ENCODE assay signal across 1 cellular context in the genomic region with DNA sequence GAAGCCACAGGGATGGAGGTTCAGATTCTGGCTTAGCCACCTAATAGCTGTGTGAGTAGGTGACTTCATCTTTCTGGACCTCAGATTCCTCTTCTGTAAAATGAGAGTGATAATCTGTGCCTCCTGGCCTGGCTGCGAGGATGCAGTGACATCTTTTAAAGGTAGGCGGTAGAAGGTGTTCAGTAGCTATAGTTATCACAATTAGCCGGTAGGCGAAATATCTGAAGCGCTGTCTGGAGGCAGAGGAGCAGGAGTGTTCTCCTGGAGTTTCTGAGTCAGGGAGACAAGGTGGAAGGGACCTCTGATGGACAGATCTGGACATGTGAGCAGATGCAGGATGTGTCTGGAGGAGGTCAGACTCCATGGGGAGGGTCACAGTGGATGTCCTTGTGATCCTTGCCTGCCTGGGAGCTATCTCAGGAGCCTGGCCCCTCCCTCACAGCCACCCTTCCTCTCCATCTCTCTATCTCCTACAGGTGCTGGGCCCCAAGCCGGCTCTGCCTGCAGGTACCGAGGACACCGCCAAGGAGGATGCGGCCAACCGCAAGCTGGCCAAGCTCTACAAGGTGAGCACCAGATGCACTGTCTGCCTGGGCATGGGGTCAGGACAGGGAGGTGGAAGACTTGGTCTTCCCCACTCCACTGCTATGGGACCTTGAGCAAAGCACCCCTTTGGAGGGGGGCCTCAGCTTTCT.
TF ChIP-seq lines count a peak whose summit lies in the region.

No MANE protein-coding gene starts in this region.

TF ChIP-seq in WTC11, 78 proteins besides CTCF, POLR2A, EP300 and RAD21 (continued from another document):
- TF ChIP-seq, protein P1, sequence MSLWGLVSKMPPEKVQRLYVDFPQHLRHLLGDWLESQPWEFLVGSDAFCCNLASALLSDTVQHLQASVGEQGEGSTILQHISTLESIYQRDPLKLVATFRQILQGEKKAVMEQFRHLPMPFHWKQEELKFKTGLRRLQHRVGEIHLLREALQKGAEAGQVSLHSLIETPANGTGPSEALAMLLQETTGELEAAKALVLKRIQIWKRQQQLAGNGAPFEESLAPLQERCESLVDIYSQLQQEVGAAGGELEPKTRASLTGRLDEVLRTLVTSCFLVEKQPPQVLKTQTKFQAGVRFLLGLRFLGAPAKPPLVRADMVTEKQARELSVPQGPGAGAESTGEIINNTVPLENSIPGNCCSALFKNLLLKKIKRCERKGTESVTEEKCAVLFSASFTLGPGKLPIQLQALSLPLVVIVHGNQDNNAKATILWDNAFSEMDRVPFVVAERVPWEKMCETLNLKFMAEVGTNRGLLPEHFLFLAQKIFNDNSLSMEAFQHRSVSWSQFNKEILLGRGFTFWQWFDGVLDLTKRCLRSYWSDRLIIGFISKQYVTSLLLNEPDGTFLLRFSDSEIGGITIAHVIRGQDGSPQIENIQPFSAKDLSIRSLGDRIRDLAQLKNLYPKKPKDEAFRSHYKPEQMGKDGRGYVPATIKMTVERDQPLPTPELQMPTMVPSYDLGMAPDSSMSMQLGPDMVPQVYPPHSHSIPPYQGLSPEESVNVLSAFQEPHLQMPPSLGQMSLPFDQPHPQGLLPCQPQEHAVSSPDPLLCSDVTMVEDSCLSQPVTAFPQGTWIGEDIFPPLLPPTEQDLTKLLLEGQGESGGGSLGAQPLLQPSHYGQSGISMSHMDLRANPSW (CRISPR knock-in tag; conservative IDR thresholded peaks at IDR 0.05; ENCODE audit: low read depth), result no peak
- TF ChIP-seq, protein P2, sequence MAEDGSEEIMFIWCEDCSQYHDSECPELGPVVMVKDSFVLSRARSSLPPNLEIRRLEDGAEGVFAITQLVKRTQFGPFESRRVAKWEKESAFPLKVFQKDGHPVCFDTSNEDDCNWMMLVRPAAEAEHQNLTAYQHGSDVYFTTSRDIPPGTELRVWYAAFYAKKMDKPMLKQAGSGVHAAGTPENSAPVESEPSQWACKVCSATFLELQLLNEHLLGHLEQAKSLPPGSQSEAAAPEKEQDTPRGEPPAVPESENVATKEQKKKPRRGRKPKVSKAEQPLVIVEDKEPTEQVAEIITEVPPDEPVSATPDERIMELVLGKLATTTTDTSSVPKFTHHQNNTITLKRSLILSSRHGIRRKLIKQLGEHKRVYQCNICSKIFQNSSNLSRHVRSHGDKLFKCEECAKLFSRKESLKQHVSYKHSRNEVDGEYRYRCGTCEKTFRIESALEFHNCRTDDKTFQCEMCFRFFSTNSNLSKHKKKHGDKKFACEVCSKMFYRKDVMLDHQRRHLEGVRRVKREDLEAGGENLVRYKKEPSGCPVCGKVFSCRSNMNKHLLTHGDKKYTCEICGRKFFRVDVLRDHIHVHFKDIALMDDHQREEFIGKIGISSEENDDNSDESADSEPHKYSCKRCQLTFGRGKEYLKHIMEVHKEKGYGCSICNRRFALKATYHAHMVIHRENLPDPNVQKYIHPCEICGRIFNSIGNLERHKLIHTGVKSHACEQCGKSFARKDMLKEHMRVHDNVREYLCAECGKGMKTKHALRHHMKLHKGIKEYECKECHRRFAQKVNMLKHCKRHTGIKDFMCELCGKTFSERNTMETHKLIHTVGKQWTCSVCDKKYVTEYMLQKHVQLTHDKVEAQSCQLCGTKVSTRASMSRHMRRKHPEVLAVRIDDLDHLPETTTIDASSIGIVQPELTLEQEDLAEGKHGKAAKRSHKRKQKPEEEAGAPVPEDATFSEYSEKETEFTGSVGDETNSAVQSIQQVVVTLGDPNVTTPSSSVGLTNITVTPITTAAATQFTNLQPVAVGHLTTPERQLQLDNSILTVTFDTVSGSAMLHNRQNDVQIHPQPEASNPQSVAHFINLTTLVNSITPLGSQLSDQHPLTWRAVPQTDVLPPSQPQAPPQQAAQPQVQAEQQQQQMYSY (CRISPR knock-in tag; IDR thresholded peaks at IDR 0.05), result no peak
- TF ChIP-seq, protein P3, sequence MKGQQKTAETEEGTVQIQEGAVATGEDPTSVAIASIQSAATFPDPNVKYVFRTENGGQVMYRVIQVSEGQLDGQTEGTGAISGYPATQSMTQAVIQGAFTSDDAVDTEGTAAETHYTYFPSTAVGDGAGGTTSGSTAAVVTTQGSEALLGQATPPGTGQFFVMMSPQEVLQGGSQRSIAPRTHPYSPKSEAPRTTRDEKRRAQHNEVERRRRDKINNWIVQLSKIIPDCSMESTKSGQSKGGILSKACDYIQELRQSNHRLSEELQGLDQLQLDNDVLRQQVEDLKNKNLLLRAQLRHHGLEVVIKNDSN (CRISPR knock-in tag; IDR thresholded peaks at IDR 0.05), result no peak
- TF ChIP-seq RORB (CRISPR knock-in tag; IDR thresholded peaks at IDR 0.05), result no peak
- no peak for TF ChIP-seq TEAD4 (CRISPR knock-in tag; IDR thresholded peaks at IDR 0.05)
- TF ChIP-seq EMX1 (CRISPR knock-in tag; IDR thresholded peaks at IDR 0.05), result no peak
- TF ChIP-seq ATF1 (CRISPR knock-in tag; IDR thresholded peaks at IDR 0.05), result no peak
